1 cellular context compared by ENCODE assay signal in the genomic region with DNA sequence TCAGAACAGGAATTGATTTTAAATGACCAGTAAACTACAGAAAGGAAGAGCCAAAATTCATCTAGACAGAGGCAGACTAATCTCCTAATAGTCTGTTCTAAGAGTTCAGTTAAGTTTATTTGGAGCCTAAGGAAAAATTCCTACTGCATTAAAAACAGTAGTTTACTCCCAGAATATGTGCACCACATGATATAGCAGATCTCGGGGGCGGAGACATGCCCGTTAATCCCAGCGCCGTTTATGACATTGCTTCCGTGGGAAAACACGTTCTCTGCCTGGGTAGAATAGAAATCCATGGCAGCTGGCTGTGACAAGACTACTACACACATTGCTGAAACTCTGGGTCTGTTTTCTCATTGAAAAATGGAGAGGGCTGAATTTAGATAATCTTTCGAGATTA.
TF ChIP-seq lines count a peak whose summit lies in the region.

No MANE protein-coding gene starts in this region.

TF ChIP-seq in HCT116, 20 proteins besides CTCF, POLR2A, EP300 and RAD21 (continued from another document):
- TF ChIP-seq, protein P1, sequence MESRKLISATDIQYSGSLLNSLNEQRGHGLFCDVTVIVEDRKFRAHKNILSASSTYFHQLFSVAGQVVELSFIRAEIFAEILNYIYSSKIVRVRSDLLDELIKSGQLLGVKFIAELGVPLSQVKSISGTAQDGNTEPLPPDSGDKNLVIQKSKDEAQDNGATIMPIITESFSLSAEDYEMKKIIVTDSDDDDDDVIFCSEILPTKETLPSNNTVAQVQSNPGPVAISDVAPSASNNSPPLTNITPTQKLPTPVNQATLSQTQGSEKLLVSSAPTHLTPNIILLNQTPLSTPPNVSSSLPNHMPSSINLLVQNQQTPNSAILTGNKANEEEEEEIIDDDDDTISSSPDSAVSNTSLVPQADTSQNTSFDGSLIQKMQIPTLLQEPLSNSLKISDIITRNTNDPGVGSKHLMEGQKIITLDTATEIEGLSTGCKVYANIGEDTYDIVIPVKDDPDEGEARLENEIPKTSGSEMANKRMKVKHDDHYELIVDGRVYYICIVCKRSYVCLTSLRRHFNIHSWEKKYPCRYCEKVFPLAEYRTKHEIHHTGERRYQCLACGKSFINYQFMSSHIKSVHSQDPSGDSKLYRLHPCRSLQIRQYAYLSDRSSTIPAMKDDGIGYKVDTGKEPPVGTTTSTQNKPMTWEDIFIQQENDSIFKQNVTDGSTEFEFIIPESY (IDR thresholded peaks at IDR 0.05; ENCODE audit: extremely low read depth, insufficient replicate concordance, low read length): no peak
- TF ChIP-seq ZFX (IDR thresholded peaks at IDR 0.05) (no peak), YY1 (IDR thresholded peaks at IDR 0.05; ENCODE audit: extremely low read depth, insufficient replicate concordance, low read depth, low read length) (no peak), CEBPB (IDR thresholded peaks at IDR 0.05; ENCODE audit: low read depth) (no peak), SP1 (IDR thresholded peaks at IDR 0.05; ENCODE audit: low read depth) (no peak), FOSL1 (IDR thresholded peaks at IDR 0.05; ENCODE audit: low read depth) (no peak), TCF7L2 (IDR thresholded peaks at IDR 0.05; ENCODE audit: borderline replicate concordance, extremely low read depth, insufficient read depth, insufficient read length) (no peak), EZH2 (IDR thresholded peaks at IDR 0.05) (no peak), CBX3 (IDR thresholded peaks at IDR 0.05; ENCODE audit: low read depth) (no peak), EZH2phosphoT487 (IDR thresholded peaks at IDR 0.05; ENCODE audit: borderline replicate concordance) (no peak)
- TF ChIP-seq, protein P2, sequence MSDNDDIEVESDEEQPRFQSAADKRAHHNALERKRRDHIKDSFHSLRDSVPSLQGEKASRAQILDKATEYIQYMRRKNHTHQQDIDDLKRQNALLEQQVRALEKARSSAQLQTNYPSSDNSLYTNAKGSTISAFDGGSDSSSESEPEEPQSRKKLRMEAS (IDR thresholded peaks at IDR 0.05): no peak
